1 cellular context compared by ENCODE assay signal in genomic region chr19:49422407-49423277, GRCh38.
TF ChIP-seq lines count a peak whose summit lies in the region.

No MANE protein-coding gene starts in this region.

TF ChIP-seq in H1, 55 proteins besides CTCF, POLR2A, EP300 and RAD21:
- no peak for TF ChIP-seq CTBP2 (IDR thresholded peaks at IDR 0.05; ENCODE audit: borderline replicate concordance, insufficient read depth, insufficient read length, low read length)
- no peak for TF ChIP-seq CEBPB (IDR thresholded peaks at IDR 0.05; ENCODE audit: low read depth, low read length)
- TF ChIP-seq KDM5A (IDR thresholded peaks at IDR 0.05; ENCODE audit: low read length) = no peak
- TF ChIP-seq SIRT6 (IDR thresholded peaks at IDR 0.05; ENCODE audit: low read length) = no peak
- TF ChIP-seq HDAC2 (IDR thresholded peaks at IDR 0.05; ENCODE audit: borderline replicate concordance in 1 of 2, low read depth in 2 of 2, low read length in 2 of 2) = 0 out of 4 replicates have a peak, but pooled peaks of 1 of the 2 experiments have one; percentile 64
- no peak for TF ChIP-seq GTF2F1 (IDR thresholded peaks at IDR 0.05; ENCODE audit: borderline replicate concordance, low read depth, low read length)
- TF ChIP-seq SIX5 (IDR thresholded peaks at IDR 0.05; ENCODE audit: low read depth, low read length) = no peak
- TF ChIP-seq SP1 (IDR thresholded peaks at IDR 0.05; ENCODE audit: low read depth, low read length) = no peak
- TF ChIP-seq PHF8 (conservative IDR thresholded peaks at IDR 0.05; ENCODE audit: low read depth, low read length) = no peak
- TF ChIP-seq NRF1 (IDR thresholded peaks at IDR 0.05; ENCODE audit: low read depth, low read length) = no peak
- peak; percentile 48 for TF ChIP-seq ASH2L (IDR thresholded peaks at IDR 0.05; ENCODE audit: low read length)
- no peak for TF ChIP-seq JUN (IDR thresholded peaks at IDR 0.05; ENCODE audit: low read depth, low read length)
- no peak for TF ChIP-seq RNF2 (IDR thresholded peaks at IDR 0.05; ENCODE audit: borderline replicate concordance, low read depth, low read length, missing control alignments, poor library complexity, severe bottlenecking)
- TF ChIP-seq TAF1 (IDR thresholded peaks at IDR 0.05; ENCODE audit: low read depth, low read length) = no peak
- TF ChIP-seq CREB1 (IDR thresholded peaks at IDR 0.05) = peak; percentile 76
- peak; percentile 71 for TF ChIP-seq SUZ12 (IDR thresholded peaks at IDR 0.05; ENCODE audit: low read length)
- TF ChIP-seq SP4 (IDR thresholded peaks at IDR 0.05; ENCODE audit: low read length) = no peak
- no peak for TF ChIP-seq CBX5 (IDR thresholded peaks at IDR 0.05; ENCODE audit: low read depth, low read length)
- TF ChIP-seq RXRA (IDR thresholded peaks at IDR 0.05; ENCODE audit: insufficient read depth, low read depth, low read length) = no peak
- peak; percentile 93 for TF ChIP-seq KDM4A (IDR thresholded peaks at IDR 0.05; ENCODE audit: low read depth, low read length, severe bottlenecking)
- TF ChIP-seq EZH2 (IDR thresholded peaks at IDR 0.05; ENCODE audit: low read depth, low read length, severe bottlenecking) = peak; percentile 52
- TF ChIP-seq ATF3 (IDR thresholded peaks at IDR 0.05; ENCODE audit: insufficient read depth, low read depth, low read length) = no peak
- no peak for TF ChIP-seq POU5F1 (IDR thresholded peaks at IDR 0.05; ENCODE audit: low read depth, low read length)
- TF ChIP-seq YY1 (IDR thresholded peaks at IDR 0.05; ENCODE audit: low read depth, low read length) = no peak
- no peak for TF ChIP-seq SP2 (IDR thresholded peaks at IDR 0.05; ENCODE audit: low read length)
- no peak for TF ChIP-seq BCL11A (IDR thresholded peaks at IDR 0.05; ENCODE audit: low read depth in 2 of 2, low read length in 2 of 2)
- TF ChIP-seq BACH1 (IDR thresholded peaks at IDR 0.05; ENCODE audit: low read length) = peak; percentile 45; the same call in 1 of the 2 replicates
- TF ChIP-seq JUND (IDR thresholded peaks at IDR 0.05; ENCODE audit: low read length) = no peak
- no peak for TF ChIP-seq CBX8 (IDR thresholded peaks at IDR 0.05; ENCODE audit: borderline replicate concordance, low read depth, low read length)
- TF ChIP-seq KDM1A (IDR thresholded peaks at IDR 0.05; ENCODE audit: borderline replicate concordance, low read length) = peak; percentile 61
- no peak; a peak in 1 of 4 replicates for TF ChIP-seq SIN3A (conservative IDR thresholded peaks at IDR 0.05 in 1 of 2, IDR thresholded peaks at IDR 0.05 in 1 of 2; ENCODE audit: low read depth in 1 of 2, low read length in 2 of 2)
- TF ChIP-seq GABPA (IDR thresholded peaks at IDR 0.05; ENCODE audit: borderline replicate concordance, insufficient read depth, low read length) = no peak
- TF ChIP-seq, protein P1, sequence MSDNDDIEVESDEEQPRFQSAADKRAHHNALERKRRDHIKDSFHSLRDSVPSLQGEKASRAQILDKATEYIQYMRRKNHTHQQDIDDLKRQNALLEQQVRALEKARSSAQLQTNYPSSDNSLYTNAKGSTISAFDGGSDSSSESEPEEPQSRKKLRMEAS (IDR thresholded peaks at IDR 0.05) = peak; percentile 68
- TF ChIP-seq SRF (IDR thresholded peaks at IDR 0.05; ENCODE audit: low read depth, low read length) = no peak
- TF ChIP-seq, protein P2, sequence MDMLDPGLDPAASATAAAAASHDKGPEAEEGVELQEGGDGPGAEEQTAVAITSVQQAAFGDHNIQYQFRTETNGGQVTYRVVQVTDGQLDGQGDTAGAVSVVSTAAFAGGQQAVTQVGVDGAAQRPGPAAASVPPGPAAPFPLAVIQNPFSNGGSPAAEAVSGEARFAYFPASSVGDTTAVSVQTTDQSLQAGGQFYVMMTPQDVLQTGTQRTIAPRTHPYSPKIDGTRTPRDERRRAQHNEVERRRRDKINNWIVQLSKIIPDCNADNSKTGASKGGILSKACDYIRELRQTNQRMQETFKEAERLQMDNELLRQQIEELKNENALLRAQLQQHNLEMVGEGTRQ (IDR thresholded peaks at IDR 0.05; ENCODE audit: low read length) = no peak
- TF ChIP-seq, protein P3, sequence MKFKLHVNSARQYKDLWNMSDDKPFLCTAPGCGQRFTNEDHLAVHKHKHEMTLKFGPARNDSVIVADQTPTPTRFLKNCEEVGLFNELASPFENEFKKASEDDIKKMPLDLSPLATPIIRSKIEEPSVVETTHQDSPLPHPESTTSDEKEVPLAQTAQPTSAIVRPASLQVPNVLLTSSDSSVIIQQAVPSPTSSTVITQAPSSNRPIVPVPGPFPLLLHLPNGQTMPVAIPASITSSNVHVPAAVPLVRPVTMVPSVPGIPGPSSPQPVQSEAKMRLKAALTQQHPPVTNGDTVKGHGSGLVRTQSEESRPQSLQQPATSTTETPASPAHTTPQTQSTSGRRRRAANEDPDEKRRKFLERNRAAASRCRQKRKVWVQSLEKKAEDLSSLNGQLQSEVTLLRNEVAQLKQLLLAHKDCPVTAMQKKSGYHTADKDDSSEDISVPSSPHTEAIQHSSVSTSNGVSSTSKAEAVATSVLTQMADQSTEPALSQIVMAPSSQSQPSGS (IDR thresholded peaks at IDR 0.05; ENCODE audit: low read length) = no peak
- TF ChIP-seq TEAD4 (IDR thresholded peaks at IDR 0.05; ENCODE audit: low read depth, low read length) = no peak
- peak; percentile 68; the same call in 1 of the 2 replicates for TF ChIP-seq RBBP5 (IDR thresholded peaks at IDR 0.05; ENCODE audit: borderline replicate concordance, low read depth, low read length)
- no peak for TF ChIP-seq NANOG (IDR thresholded peaks at IDR 0.05; ENCODE audit: insufficient read depth, low read depth, low read length, poor library complexity, severe bottlenecking)
- no peak for TF ChIP-seq CHD2 (IDR thresholded peaks at IDR 0.05; ENCODE audit: low read length)
- TF ChIP-seq TCF12 (IDR thresholded peaks at IDR 0.05; ENCODE audit: low read depth, low read length) = no peak
- no peak for TF ChIP-seq BRCA1 (IDR thresholded peaks at IDR 0.05; ENCODE audit: low read depth, low read length)
- TF ChIP-seq, protein P4, sequence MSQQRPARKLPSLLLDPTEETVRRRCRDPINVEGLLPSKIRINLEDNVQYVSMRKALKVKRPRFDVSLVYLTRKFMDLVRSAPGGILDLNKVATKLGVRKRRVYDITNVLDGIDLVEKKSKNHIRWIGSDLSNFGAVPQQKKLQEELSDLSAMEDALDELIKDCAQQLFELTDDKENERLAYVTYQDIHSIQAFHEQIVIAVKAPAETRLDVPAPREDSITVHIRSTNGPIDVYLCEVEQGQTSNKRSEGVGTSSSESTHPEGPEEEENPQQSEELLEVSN (IDR thresholded peaks at IDR 0.05) = peak; percentile 87
